2 cellular contexts compared by ENCODE assay signal in the genomic region with DNA sequence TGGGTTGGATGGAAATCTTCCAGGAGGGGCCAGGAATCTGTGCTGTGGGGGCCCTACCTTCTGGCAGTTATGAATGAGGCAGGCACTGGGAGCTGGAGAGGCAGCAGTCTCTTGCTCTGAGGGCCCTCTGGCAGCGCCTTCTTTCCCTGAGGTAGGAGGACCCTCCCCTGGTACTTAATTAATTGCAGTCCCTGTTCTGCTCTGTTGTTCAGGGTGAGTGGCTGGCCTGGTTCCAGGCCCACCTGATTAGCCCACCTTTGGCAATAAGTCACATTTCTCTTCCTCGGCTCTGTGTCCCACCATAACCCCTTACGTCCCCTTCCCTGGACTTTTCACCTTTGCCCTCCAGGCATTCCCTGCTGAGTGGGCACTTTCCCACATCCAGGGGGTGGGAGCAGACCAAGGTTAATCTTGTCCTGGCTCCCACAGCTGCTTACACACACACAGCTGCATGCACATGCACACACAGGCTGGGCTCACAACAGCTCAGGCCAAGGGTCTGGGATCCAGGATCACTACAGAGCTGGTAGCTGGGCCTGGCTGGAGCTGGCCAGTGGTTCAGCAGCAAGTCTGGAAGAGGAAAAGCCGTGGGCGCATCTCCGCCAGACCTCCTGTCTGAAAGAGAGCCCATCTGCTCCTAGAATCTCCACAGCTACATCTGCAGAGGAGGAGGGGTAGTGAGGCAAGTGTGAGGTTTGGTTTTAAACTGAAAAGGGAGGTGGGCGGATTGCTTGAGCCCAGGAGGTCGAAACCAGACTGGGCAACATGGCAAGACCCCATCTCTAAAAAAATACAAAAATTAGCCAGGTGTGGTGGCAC.
A peak's percentile ranks its signal among the peaks of the same experiment; 100 is the strongest.
TF ChIP-seq lines count a peak whose summit lies in the region.

No MANE protein-coding gene starts in this region.

TF ChIP-seq in A549, 52 proteins besides CTCF, POLR2A, EP300 and RAD21:
- TF ChIP-seq MAFK (IDR thresholded peaks at IDR 0.05; ENCODE audit: partially characterized antibody) (peak; percentile 55), CHD2 (IDR thresholded peaks at IDR 0.05; ENCODE audit: low read length, partially characterized antibody) (no peak)

TF ChIP-seq in WTC11, 78 proteins besides CTCF, POLR2A, EP300 and RAD21:
- TF ChIP-seq ZNF232 (CRISPR knock-in tag; IDR thresholded peaks at IDR 0.05) (no peak), ZNF121 (CRISPR knock-in tag; IDR thresholded peaks at IDR 0.05) (peak; percentile 67; the same call in 1 of the 2 replicates)
